ENCODE assay signal across 1 cellular context in genomic region chrX:15314472-15314871, GRCh38.
TF ChIP-seq lines count a peak whose summit lies in the region.

No MANE protein-coding gene starts in this region.

TF ChIP-seq in HEK293, 187 proteins besides CTCF, POLR2A, EP300 and RAD21 (continued from another document):
- TF ChIP-seq, protein P1, sequence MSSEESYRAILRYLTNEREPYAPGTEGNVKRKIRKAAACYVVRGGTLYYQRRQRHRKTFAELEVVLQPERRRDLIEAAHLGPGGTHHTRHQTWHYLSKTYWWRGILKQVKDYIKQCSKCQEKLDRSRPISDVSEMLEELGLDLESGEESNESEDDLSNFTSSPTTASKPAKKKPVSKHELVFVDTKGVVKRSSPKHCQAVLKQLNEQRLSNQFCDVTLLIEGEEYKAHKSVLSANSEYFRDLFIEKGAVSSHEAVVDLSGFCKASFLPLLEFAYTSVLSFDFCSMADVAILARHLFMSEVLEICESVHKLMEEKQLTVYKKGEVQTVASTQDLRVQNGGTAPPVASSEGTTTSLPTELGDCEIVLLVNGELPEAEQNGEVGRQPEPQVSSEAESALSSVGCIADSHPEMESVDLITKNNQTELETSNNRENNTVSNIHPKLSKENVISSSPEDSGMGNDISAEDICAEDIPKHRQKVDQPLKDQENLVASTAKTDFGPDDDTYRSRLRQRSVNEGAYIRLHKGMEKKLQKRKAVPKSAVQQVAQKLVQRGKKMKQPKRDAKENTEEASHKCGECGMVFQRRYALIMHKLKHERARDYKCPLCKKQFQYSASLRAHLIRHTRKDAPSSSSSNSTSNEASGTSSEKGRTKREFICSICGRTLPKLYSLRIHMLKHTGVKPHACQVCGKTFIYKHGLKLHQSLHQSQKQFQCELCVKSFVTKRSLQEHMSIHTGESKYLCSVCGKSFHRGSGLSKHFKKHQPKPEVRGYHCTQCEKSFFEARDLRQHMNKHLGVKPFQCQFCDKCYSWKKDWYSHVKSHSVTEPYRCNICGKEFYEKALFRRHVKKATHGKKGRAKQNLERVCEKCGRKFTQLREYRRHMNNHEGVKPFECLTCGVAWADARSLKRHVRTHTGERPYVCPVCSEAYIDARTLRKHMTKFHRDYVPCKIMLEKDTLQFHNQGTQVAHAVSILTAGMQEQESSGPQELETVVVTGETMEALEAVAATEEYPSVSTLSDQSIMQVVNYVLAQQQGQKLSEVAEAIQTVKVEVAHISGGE (tag by site-specific recombination; conservative IDR thresholded peaks at IDR 0.05; ENCODE audit: low read depth), result no peak
- TF ChIP-seq SALL2 (tag by site-specific recombination; IDR thresholded peaks at IDR 0.05; ENCODE audit: borderline replicate concordance), result no peak
